19 cellular contexts compared by ENCODE assay signal in the genomic region with DNA sequence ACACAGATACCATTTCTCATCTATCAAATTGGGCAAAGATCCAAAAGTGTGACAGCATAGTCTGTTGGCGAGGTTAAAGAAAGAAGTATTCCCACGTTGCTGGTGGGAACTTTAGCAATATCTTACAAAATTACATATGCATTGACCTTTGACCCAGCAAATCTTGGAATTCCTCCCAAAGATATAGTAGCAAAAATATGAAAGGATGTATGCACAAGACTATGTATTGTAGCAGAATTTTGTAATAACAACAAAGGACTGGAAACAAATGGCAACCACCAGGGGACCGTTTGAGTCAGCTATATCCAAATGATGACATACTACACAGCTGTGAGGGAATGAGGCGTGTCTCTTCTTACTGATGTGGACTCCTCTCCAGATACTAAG. TPM values are rescaled to one million over a fixed set of nuclear protein-coding genes. Genes with fewer than 3 reads are reported as not detected.
DNase-seq lines count a peak whose midpoint lies in the region; ATAC-seq and TF ChIP-seq lines count a peak whose summit lies in the region.
"Had no signal": no experiment of that assay in that cellular context is flagged by ENCODE, and none has a peak within 500 bp of the region (broad histone marks: within the 10 kb centered on the region; RNA-seq: fewer than 3 reads in every experiment).

No MANE protein-coding gene starts in this region.

- peaks cover 11% of the 10 kb centered on the region for H3K27me3 Mint-ChIP-seq in nephron progenitor cell (ENCODE audit: low read depth, poor library complexity)

- H4K20me1 ChIP-seq in DOHH2 (ENCODE audit: control insufficient read depth, insufficient read depth, low read depth, low read length) (no peaks in the 10 kb centered on the region), HCT116 (ENCODE audit: insufficient read depth) (no peaks in the 10 kb centered on the region)

- H3K9me3 ChIP-seq in DOHH2 (ENCODE audit: control insufficient read depth, insufficient read depth, low read length), result no peaks in the 10 kb centered on the region
- no peaks in the 10 kb centered on the region for H3K9me3 ChIP-seq in HCT116 (ENCODE audit: control insufficient read depth in 1 of 2, insufficient read depth in 1 of 2, low read depth in 1 of 2, low read length in 2 of 2)
- H3K9me3 ChIP-seq: left ventricle myocardium inferior, right atrium auricular region had no signal

- ATAC-seq in HCT116 (peak; percentile 68), GM18520 (IDR thresholded peaks at IDR 0.05; ENCODE audit: unreplicated experiment) (no peak)
- ATAC-seq: naive thymus-derived CD8-positive, alpha-beta T cell had no signal

- H2AFZ ChIP-seq in HCT116 (ENCODE audit: low read depth, low read length, poor library complexity, severe bottlenecking), result no peak overlapping the region
- H2AFZ ChIP-seq: hepatocyte had no signal

- H3F3A ChIP-seq in DOHH2 (ENCODE audit: control insufficient read depth, insufficient read depth), result no peaks in the 10 kb centered on the region

- H3K4me1 Mint-ChIP-seq in nephron progenitor cell, result peaks cover 19% of the 10 kb centered on the region
- H3K4me1 Mint-ChIP-seq: stimulated activated naive B cell treated with anti-CD40 and anti-IgM and Interleukin-4, amounts not matched to agents 10 μg/mL and 1 μg/mL and 100 μg/mL, for 72 hours had no signal

- no peak for TF ChIP-seq POLR2A in HCT116 (IDR thresholded peaks at IDR 0.05; ENCODE audit: borderline replicate concordance, extremely low read depth, insufficient read depth, insufficient read length)

- H3K4me3 Mint-ChIP-seq in nephron progenitor cell, result no peak overlapping the region
- H3K4me3 Mint-ChIP-seq: activated naive CD8-positive, alpha-beta T cell treated with anti-CD3 and anti-CD28 coated beads, Interleukin-2, amount 10 ng/mL, durations not matched to agents 7 days and 5 days; CD4-positive, CD25-positive, alpha-beta regulatory T cell; naive thymus-derived CD8-positive, alpha-beta T cell; stimulated activated naive B cell treated with anti-CD40 and anti-IgM and Interleukin-4, amounts not matched to agents 10 μg/mL and 1 μg/mL and 100 μg/mL, for 72 hours had no signal

- no peaks in the 10 kb centered on the region for H3K4me1 ChIP-seq in DOHH2 (ENCODE audit: control insufficient read depth, low read length)
- no peaks in the 10 kb centered on the region for H3K4me1 ChIP-seq in HCT116 (ENCODE audit: control insufficient read depth in 1 of 2, insufficient read depth in 2 of 2, low read length in 2 of 2)
- H3K4me1 ChIP-seq: right atrium auricular region had no signal

- H3K9me2 ChIP-seq in DOHH2 (replicated peaks; ENCODE audit: control insufficient read depth, low read length), result no peaks in the 10 kb centered on the region
- H3K9me2 ChIP-seq in HCT116 (ENCODE audit: insufficient read depth), result no peaks in the 10 kb centered on the region

- H3K27ac Mint-ChIP-seq in nephron progenitor cell, result no peak overlapping the region
- H3K27ac Mint-ChIP-seq: activated naive CD8-positive, alpha-beta T cell treated with anti-CD3 and anti-CD28 coated beads, Interleukin-2, amount 10 ng/mL, durations not matched to agents 7 days and 5 days; CD4-positive, CD25-positive, alpha-beta regulatory T cell; naive thymus-derived CD8-positive, alpha-beta T cell; stimulated activated naive B cell treated with anti-CD40 and anti-IgM and Interleukin-4, amounts not matched to agents 10 μg/mL and 1 μg/mL and 100 μg/mL, for 72 hours had no signal

- H3K9me3 Mint-ChIP-seq in nephron progenitor cell, result no peaks in the 10 kb centered on the region
- H3K9me3 Mint-ChIP-seq: activated naive CD8-positive, alpha-beta T cell treated with anti-CD3 and anti-CD28 coated beads, Interleukin-2, amount 10 ng/mL, durations not matched to agents 7 days and 5 days; CD4-positive, CD25-positive, alpha-beta regulatory T cell; naive thymus-derived CD8-positive, alpha-beta T cell; stimulated activated naive B cell treated with anti-CD40 and anti-IgM and Interleukin-4, amounts not matched to agents 10 μg/mL and 1 μg/mL and 100 μg/mL, for 72 hours had no signal

- TF ChIP-seq RAD21 in HCT116 (IDR thresholded peaks at IDR 0.05; ENCODE audit: low read depth), result no peak

- POLR2A ChIA-PET in HCT116 (lab: Charles Lee), result no interaction called here

- H3K79me2 ChIP-seq in DOHH2 (ENCODE audit: control insufficient read depth, low read length) (no peaks in the 10 kb centered on the region), HCT116 (ENCODE audit: insufficient read depth, low read length) (no peaks in the 10 kb centered on the region)
- H3K79me2 ChIP-seq: hepatocyte had no signal

- DNase-seq in HCT116 (ENCODE audit: low read depth, low spot score), result peak; percentile 16
- peak; percentile 33 for DNase-seq in SW480 (ENCODE audit: low spot score)
- peak; percentile 10 for DNase-seq in kidney tubule cell (ENCODE audit: low spot score)
- DNase-seq in nephron progenitor cell, result no peak
- DNase-seq in retina, result no peak
- no peak for DNase-seq in NCI-H1417 treated with DMSO at 0.1 percent for 48 hours (lab: John Stamatoyannopoulos, UW)
- DNase-seq: activated naive CD8-positive, alpha-beta T cell treated with anti-CD3 and anti-CD28 coated beads, Interleukin-2, amount 10 ng/mL, durations not matched to agents 7 days and 5 days; CD4-positive, CD25-positive, alpha-beta regulatory T cell; left ventricle myocardium inferior; naive thymus-derived CD8-positive, alpha-beta T cell; NCI-H2081; NK-92 treated with Interleukin-12 subunit alpha and Interleukin-12 subunit beta, amount 100 ng/mL, for 24 hours; stimulated activated CD4-positive, alpha-beta T cell treated with anti-CD3 and anti-CD28 coated beads, Interleukin-4, amount 100 ng/mL, for 24 hours; stimulated activated naive B cell treated with anti-CD40 and anti-IgM and Interleukin-4, amounts not matched to agents 10 μg/mL and 1 μg/mL and 100 μg/mL, for 72 hours had no signal

- RAD21 ChIA-PET in HCT116 (lab: Charles Lee; ENCODE audit: low non-redundant PET in 1 of 2, low total read pairs in 2 of 2, uncharacterized antibody in 2 of 2, unreplicated experiment in 2 of 2), result no interaction called here

- CTCF ChIA-PET in HCT116 (lab: Charles Lee), result no interaction called here

- H3K27ac ChIP-seq in DOHH2 (ENCODE audit: low read depth, low read length) (no peak overlapping the region), HCT116 (ENCODE audit: low read depth, low read length) (no peak overlapping the region)
- H3K27ac ChIP-seq: hepatocyte, KMS-11, left ventricle myocardium inferior, right atrium auricular region had no signal

- H3K9ac ChIP-seq in HCT116 (ENCODE audit: low read length), result no peak overlapping the region
- H3K9ac ChIP-seq: KMS-11 had no signal

- peak; percentile 18 for TF ChIP-seq CTCF in DOHH2 (IDR thresholded peaks at IDR 0.05; ENCODE audit: low read depth, low read length, poor library complexity, severe bottlenecking)
- peak in 2 of 3 experiments; percentile 12 to 13; a peak in 1 of 6 replicates for TF ChIP-seq CTCF in HCT116 (IDR thresholded peaks at IDR 0.05 in 2 of 3, conservative IDR thresholded peaks at IDR 0.05 in 1 of 3; ENCODE audit: borderline replicate concordance in 1 of 3, insufficient read depth in 1 of 3, low read depth in 2 of 3, low read length in 2 of 3)
- no peak for TF ChIP-seq CTCF in nephron progenitor cell (IDR thresholded peaks at IDR 0.05)

- no TSS peak for BruUV-seq in HCT116 (replicated peaks; lab: Mats Ljungman, UMichigan)

- H3K36me3 ChIP-seq in DOHH2 (ENCODE audit: control insufficient read depth, low read length), result no peaks in the 10 kb centered on the region
- H3K36me3 ChIP-seq in HCT116 (ENCODE audit: control insufficient read depth in 1 of 2, insufficient read depth in 2 of 2, low read length in 2 of 2), result no peaks in the 10 kb centered on the region
- H3K36me3 ChIP-seq: left ventricle myocardium inferior, right atrium auricular region had no signal

- intact Hi-C loops in HCT116 (cut with micrococcal nuclease), result no loop called here

- peaks cover 58% of the 10 kb centered on the region for H3K27me3 ChIP-seq in DOHH2 (ENCODE audit: control insufficient read depth, low read length)
- no peaks in the 10 kb centered on the region for H3K27me3 ChIP-seq in HCT116 (ENCODE audit: insufficient read depth, low read length)
- H3K27me3 ChIP-seq: hepatocyte, right atrium auricular region had no signal

- no peak overlapping the region for H3K4me2 ChIP-seq in DOHH2 (ENCODE audit: low read length)
- no peak overlapping the region for H3K4me2 ChIP-seq in HCT116 (ENCODE audit: low read length)
- H3K4me2 ChIP-seq: hepatocyte, KMS-11 had no signal

- no peaks in the 10 kb centered on the region for H3K36me3 Mint-ChIP-seq in nephron progenitor cell (ENCODE audit: low read depth)
- H3K36me3 Mint-ChIP-seq: activated naive CD8-positive, alpha-beta T cell treated with anti-CD3 and anti-CD28 coated beads, Interleukin-2, amount 10 ng/mL, durations not matched to agents 7 days and 5 days; CD4-positive, CD25-positive, alpha-beta regulatory T cell; naive thymus-derived CD8-positive, alpha-beta T cell; stimulated activated naive B cell treated with anti-CD40 and anti-IgM and Interleukin-4, amounts not matched to agents 10 μg/mL and 1 μg/mL and 100 μg/mL, for 72 hours had no signal

- H3K4me3 ChIP-seq in DOHH2 (ENCODE audit: low read length) (no peak overlapping the region), HCT116 (replicated peaks in 1 of 2; ENCODE audit: low read depth in 1 of 2, low read length in 2 of 2) (no peak overlapping the region)
- H3K4me3 ChIP-seq: hepatocyte, left ventricle myocardium inferior, right atrium auricular region had no signal

TF ChIP-seq in HCT116, 20 proteins besides CTCF, POLR2A, EP300 and RAD21 (continues in another document):
- TF ChIP-seq EZH2phosphoT487 (IDR thresholded peaks at IDR 0.05; ENCODE audit: borderline replicate concordance) (no peak), SRF (IDR thresholded peaks at IDR 0.05; ENCODE audit: low read depth) (no peak), ELF1 (IDR thresholded peaks at IDR 0.05; ENCODE audit: borderline replicate concordance, low read depth) (no peak), TCF7L2 (IDR thresholded peaks at IDR 0.05; ENCODE audit: borderline replicate concordance, extremely low read depth, insufficient read depth, insufficient read length) (no peak), EGR1 (IDR thresholded peaks at IDR 0.05; ENCODE audit: low read depth) (no peak), JUND (IDR thresholded peaks at IDR 0.05) (no peak)
- TF ChIP-seq, protein P1, sequence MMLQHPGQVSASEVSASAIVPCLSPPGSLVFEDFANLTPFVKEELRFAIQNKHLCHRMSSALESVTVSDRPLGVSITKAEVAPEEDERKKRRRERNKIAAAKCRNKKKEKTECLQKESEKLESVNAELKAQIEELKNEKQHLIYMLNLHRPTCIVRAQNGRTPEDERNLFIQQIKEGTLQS (IDR thresholded peaks at IDR 0.05), result no peak

RNA-seq across cellular contexts. Expression of a gene that starts 50.2 kb away (rescaled TPM):
- total RNA-seq in HCT116 (2021; ENCODE audit: unreplicated experiment), result 9.7 TPM
- polyA plus RNA-seq in HCT116 (2012), result 8.4 and 10.4 TPM in 2 replicates

Comparison
In these comparisons a context has a peak if more than half of its experiments do, and no peak if none do; other contexts are left out.
1. DNase-seq: peak in HCT116 (single experiment), SW480 (single experiment) and kidney tubule cell (single experiment); none in nephron progenitor cell (single experiment), retina (single experiment) and NCI-H1417 treated with DMSO at 0.1 percent for 48 hours (single experiment).